In the genomic region with DNA sequence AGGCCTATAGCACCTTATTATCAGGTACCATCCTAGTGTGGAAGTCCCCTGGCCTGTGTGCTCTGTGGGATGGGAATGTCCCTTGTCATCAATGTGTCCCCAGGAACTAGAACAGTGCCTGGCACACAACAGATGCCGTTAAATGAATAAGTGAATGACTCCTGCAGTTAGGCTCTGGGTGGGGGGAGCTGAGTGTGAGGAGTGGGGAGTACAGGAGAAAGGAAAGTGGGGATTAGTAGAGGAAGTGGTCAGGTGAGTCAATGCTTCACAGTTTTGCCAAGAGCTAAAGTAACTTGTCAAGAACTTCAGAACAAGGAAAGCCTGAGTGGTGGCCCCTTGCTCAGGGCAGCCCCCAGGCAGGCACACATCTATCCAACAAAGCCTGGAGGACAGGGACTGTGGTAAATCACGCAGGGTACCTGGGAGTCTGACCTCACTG, we compare ENCODE assay signal across 8 cellular contexts. TPM values are rescaled to one million over a fixed set of nuclear protein-coding genes. Genes with fewer than 3 reads are reported as not detected.
DNase-seq lines count a peak whose midpoint lies in the region; ATAC-seq and TF ChIP-seq lines count a peak whose summit lies in the region.

No MANE protein-coding gene starts in this region.

- no peaks in the 10 kb centered on the region for H3K9me3 Mint-ChIP-seq in activated CD8-positive, alpha-beta T cell treated with anti-CD3 and anti-CD28 coated beads, Interleukin-2, amount 10 ng/mL, durations not matched to agents 7 days and 5 days (ENCODE audit: insufficient read depth)
- H3K9me3 Mint-ChIP-seq in naive thymus-derived CD8-positive, alpha-beta T cell = peaks cover 0 to 4% (median 0%) of the 10 kb centered on the region in 9 donors

- H3K4me1 Mint-ChIP-seq in activated CD8-positive, alpha-beta T cell treated with anti-CD3 and anti-CD28 coated beads, Interleukin-2, amount 10 ng/mL, durations not matched to agents 7 days and 5 days (ENCODE audit: low read depth) = peaks cover 90% of the 10 kb centered on the region
- peaks cover 54 to 95% (median 91%) of the 10 kb centered on the region in 4 donors for H3K4me1 Mint-ChIP-seq in naive thymus-derived CD8-positive, alpha-beta T cell

- peak; percentile 1 for ATAC-seq in GM19324 (IDR thresholded peaks at IDR 0.05; ENCODE audit: low FRiP score, unreplicated experiment)
- peak; percentile 13 for ATAC-seq in HG03457 (IDR thresholded peaks at IDR 0.05; ENCODE audit: unreplicated experiment)
- peak; percentile 18 for ATAC-seq in activated CD8-positive, alpha-beta T cell treated with anti-CD3 and anti-CD28 coated beads, Interleukin-2, amount 10 ng/mL, durations not matched to agents 7 days and 5 days
- peak; percentile 9 to 13 for ATAC-seq in naive thymus-derived CD8-positive, alpha-beta T cell
- ATAC-seq in SK-N-SH treated with all-trans-retinoic acid at 6 μM for 48 hours = no peak

- peak; percentile 71 for DNase-seq in activated CD8-positive, alpha-beta T cell treated with anti-CD3 and anti-CD28 coated beads, Interleukin-2, amount 10 ng/mL, durations not matched to agents 7 days and 5 days
- DNase-seq in naive thymus-derived CD8-positive, alpha-beta T cell = peak in 3 of 10 donors; percentile 38 to 66 (median 61)
- no peak for DNase-seq in globus pallidus (ENCODE audit: low spot score)
- DNase-seq in HUDEP-2 (lab: John Stamatoyannopoulos, UW; ENCODE audit: unreplicated experiment in 76 of 76) = no peak
- no peak for DNase-seq in AG20443 (ENCODE audit: low spot score)

- POLR2A ChIA-PET in activated CD8-positive, alpha-beta T cell treated with anti-CD3 and anti-CD28 coated beads, Interleukin-2, amount 10 ng/mL, durations not matched to agents 7 days and 5 days (lab: Charles Lee) = interaction anchor here (0.6 to 13.3 kb wide), 43 partner anchors 9 to 913 kb away, joined by 3 to 541 read pairs (median 5); a partner anchor contains a TSS
- POLR2A ChIA-PET in naive thymus-derived CD8-positive, alpha-beta T cell (lab: Charles Lee) = interaction anchor here (0.6 to 13.3 kb wide), 52 partner anchors 9 to 914 kb away, joined by 3 to 879 read pairs (median 5); a partner anchor contains a TSS

- H3K4me3 Mint-ChIP-seq in activated CD8-positive, alpha-beta T cell treated with anti-CD3 and anti-CD28 coated beads, Interleukin-2, amount 10 ng/mL, durations not matched to agents 7 days and 5 days = peak overlapping the region; percentile 76
- H3K4me3 Mint-ChIP-seq in naive thymus-derived CD8-positive, alpha-beta T cell = peak overlapping the region; percentile 61 to 97 (median 80)

- H3K36me3 Mint-ChIP-seq in activated CD8-positive, alpha-beta T cell treated with anti-CD3 and anti-CD28 coated beads, Interleukin-2, amount 10 ng/mL, durations not matched to agents 7 days and 5 days (ENCODE audit: low read depth) = peaks cover 68% of the 10 kb centered on the region
- peaks cover 4 to 28% (median 24%) of the 10 kb centered on the region in 3 donors for H3K36me3 Mint-ChIP-seq in naive thymus-derived CD8-positive, alpha-beta T cell

- H3K27me3 Mint-ChIP-seq in activated CD8-positive, alpha-beta T cell treated with anti-CD3 and anti-CD28 coated beads, Interleukin-2, amount 10 ng/mL, durations not matched to agents 7 days and 5 days (ENCODE audit: low read depth) = no peaks in the 10 kb centered on the region
- peaks cover 0 to 4% (median 0%) of the 10 kb centered on the region in 5 donors for H3K27me3 Mint-ChIP-seq in naive thymus-derived CD8-positive, alpha-beta T cell

- peak overlapping the region; percentile 97 for H3K27ac Mint-ChIP-seq in activated CD8-positive, alpha-beta T cell treated with anti-CD3 and anti-CD28 coated beads, Interleukin-2, amount 10 ng/mL, durations not matched to agents 7 days and 5 days
- H3K27ac Mint-ChIP-seq in naive thymus-derived CD8-positive, alpha-beta T cell = peak overlapping the region; percentile 96 to 100 (median 99)

- CTCF ChIA-PET in activated CD8-positive, alpha-beta T cell treated with anti-CD3 and anti-CD28 coated beads, Interleukin-2, amount 10 ng/mL, durations not matched to agents 7 days and 5 days (lab: Charles Lee) = interaction anchor here (0.5 to 13.0 kb wide), 42 partner anchors 9 to 832 kb away, joined by 3 to 523 read pairs (median 7); a partner anchor contains a TSS

TF ChIP-seq in SK-N-SH treated with all-trans-retinoic acid at 6 μM for 48 hours, 23 proteins besides CTCF, POLR2A, EP300 and RAD21:
- TF ChIP-seq, protein P1, sequence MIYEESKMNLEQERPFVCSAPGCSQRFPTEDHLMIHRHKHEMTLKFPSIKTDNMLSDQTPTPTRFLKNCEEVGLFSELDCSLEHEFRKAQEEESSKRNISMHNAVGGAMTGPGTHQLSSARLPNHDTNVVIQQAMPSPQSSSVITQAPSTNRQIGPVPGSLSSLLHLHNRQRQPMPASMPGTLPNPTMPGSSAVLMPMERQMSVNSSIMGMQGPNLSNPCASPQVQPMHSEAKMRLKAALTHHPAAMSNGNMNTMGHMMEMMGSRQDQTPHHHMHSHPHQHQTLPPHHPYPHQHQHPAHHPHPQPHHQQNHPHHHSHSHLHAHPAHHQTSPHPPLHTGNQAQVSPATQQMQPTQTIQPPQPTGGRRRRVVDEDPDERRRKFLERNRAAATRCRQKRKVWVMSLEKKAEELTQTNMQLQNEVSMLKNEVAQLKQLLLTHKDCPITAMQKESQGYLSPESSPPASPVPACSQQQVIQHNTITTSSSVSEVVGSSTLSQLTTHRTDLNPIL (CRISPR knock-in tag; IDR thresholded peaks at IDR 0.05; ENCODE audit: low read depth) = no peak
- no peak for TF ChIP-seq ISL1 (CRISPR knock-in tag; IDR thresholded peaks at IDR 0.05)
- no peak for TF ChIP-seq ZC3H10 (CRISPR knock-in tag; IDR thresholded peaks at IDR 0.05)
- TF ChIP-seq BACH2 (CRISPR knock-in tag; IDR thresholded peaks at IDR 0.05; ENCODE audit: borderline replicate concordance) = no peak
- no peak for TF ChIP-seq OSR1 (CRISPR knock-in tag; IDR thresholded peaks at IDR 0.05)
- no peak for TF ChIP-seq ARNTL (CRISPR knock-in tag; IDR thresholded peaks at IDR 0.05; ENCODE audit: borderline replicate concordance, low read depth)
- TF ChIP-seq PPARA (CRISPR knock-in tag; IDR thresholded peaks at IDR 0.05; ENCODE audit: borderline replicate concordance) = no peak
- TF ChIP-seq ZNF565 (CRISPR knock-in tag; conservative IDR thresholded peaks at IDR 0.05; ENCODE audit: low read depth) = no peak
- no peak for TF ChIP-seq ESRRG (CRISPR knock-in tag; IDR thresholded peaks at IDR 0.05)
- TF ChIP-seq ZFP30 (CRISPR knock-in tag; IDR thresholded peaks at IDR 0.05) = no peak
- no peak for TF ChIP-seq TOX (CRISPR knock-in tag; IDR thresholded peaks at IDR 0.05; ENCODE audit: borderline replicate concordance)
- no peak for TF ChIP-seq RARB (CRISPR knock-in tag; IDR thresholded peaks at IDR 0.05)
- TF ChIP-seq, protein P2, sequence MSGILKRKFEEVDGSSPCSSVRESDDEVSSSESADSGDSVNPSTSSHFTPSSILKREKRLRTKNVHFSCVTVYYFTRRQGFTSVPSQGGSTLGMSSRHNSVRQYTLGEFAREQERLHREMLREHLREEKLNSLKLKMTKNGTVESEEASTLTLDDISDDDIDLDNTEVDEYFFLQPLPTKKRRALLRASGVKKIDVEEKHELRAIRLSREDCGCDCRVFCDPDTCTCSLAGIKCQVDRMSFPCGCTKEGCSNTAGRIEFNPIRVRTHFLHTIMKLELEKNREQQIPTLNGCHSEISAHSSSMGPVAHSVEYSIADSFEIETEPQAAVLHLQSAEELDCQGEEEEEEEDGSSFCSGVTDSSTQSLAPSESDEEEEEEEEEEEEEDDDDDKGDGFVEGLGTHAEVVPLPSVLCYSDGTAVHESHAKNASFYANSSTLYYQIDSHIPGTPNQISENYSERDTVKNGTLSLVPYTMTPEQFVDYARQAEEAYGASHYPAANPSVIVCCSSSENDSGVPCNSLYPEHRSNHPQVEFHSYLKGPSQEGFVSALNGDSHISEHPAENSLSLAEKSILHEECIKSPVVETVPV (CRISPR knock-in tag; IDR thresholded peaks at IDR 0.05) = no peak
- TF ChIP-seq, protein P3, sequence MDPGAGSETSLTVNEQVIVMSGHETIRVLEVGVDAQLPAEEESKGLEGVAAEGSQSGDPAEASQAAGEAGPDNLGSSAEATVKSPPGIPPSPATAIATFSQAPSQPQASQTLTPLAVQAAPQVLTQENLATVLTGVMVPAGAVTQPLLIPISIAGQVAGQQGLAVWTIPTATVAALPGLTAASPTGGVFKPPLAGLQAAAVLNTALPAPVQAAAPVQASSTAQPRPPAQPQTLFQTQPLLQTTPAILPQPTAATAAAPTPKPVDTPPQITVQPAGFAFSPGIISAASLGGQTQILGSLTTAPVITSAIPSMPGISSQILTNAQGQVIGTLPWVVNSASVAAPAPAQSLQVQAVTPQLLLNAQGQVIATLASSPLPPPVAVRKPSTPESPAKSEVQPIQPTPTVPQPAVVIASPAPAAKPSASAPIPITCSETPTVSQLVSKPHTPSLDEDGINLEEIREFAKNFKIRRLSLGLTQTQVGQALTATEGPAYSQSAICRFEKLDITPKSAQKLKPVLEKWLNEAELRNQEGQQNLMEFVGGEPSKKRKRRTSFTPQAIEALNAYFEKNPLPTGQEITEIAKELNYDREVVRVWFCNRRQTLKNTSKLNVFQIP (CRISPR knock-in tag; IDR thresholded peaks at IDR 0.05; ENCODE audit: borderline replicate concordance, low read depth) = no peak
- no peak for TF ChIP-seq ZNF70 (CRISPR knock-in tag; IDR thresholded peaks at IDR 0.05)
- TF ChIP-seq CSDC2 (CRISPR knock-in tag; IDR thresholded peaks at IDR 0.05) = no peak
- TF ChIP-seq ZNF8 (CRISPR knock-in tag; IDR thresholded peaks at IDR 0.05) = no peak
- no peak for TF ChIP-seq ZFP3 (CRISPR knock-in tag; IDR thresholded peaks at IDR 0.05)

RNA-seq across cellular contexts. Expression of a gene that starts 33.4 kb away (rescaled TPM):
- total RNA-seq in activated CD8-positive, alpha-beta T cell treated with anti-CD3 and anti-CD28 coated beads, Interleukin-2, amount 10 ng/mL, durations not matched to agents 7 days and 5 days = 100 to 1,000 TPM; 130 to 147 TPM
- total RNA-seq in naive thymus-derived CD8-positive, alpha-beta T cell = 100 to 1,000 TPM; 120 to 122 TPM
- 100 to 1,000 TPM; 610 to 660 (median 642) TPM for polyA plus RNA-seq in naive thymus-derived CD8-positive, alpha-beta T cell

RNA-seq across cellular contexts. Expression of a gene that starts 42.5 kb away (rescaled TPM):
- total RNA-seq in activated CD8-positive, alpha-beta T cell treated with anti-CD3 and anti-CD28 coated beads, Interleukin-2, amount 10 ng/mL, durations not matched to agents 7 days and 5 days = 1 to 10 TPM; 8.0 to 8.5 TPM
- 10 to 100 TPM; 22.2 to 22.6 TPM for total RNA-seq in naive thymus-derived CD8-positive, alpha-beta T cell
- 10 to 100 TPM in 2 of 3 donors, 1 to 10 TPM in 1; 8.7 to 11.9 (median 11.1) TPM for polyA plus RNA-seq in naive thymus-derived CD8-positive, alpha-beta T cell
